Comparison of ENCODE assay signal across 1 cellular context in the genomic region with DNA sequence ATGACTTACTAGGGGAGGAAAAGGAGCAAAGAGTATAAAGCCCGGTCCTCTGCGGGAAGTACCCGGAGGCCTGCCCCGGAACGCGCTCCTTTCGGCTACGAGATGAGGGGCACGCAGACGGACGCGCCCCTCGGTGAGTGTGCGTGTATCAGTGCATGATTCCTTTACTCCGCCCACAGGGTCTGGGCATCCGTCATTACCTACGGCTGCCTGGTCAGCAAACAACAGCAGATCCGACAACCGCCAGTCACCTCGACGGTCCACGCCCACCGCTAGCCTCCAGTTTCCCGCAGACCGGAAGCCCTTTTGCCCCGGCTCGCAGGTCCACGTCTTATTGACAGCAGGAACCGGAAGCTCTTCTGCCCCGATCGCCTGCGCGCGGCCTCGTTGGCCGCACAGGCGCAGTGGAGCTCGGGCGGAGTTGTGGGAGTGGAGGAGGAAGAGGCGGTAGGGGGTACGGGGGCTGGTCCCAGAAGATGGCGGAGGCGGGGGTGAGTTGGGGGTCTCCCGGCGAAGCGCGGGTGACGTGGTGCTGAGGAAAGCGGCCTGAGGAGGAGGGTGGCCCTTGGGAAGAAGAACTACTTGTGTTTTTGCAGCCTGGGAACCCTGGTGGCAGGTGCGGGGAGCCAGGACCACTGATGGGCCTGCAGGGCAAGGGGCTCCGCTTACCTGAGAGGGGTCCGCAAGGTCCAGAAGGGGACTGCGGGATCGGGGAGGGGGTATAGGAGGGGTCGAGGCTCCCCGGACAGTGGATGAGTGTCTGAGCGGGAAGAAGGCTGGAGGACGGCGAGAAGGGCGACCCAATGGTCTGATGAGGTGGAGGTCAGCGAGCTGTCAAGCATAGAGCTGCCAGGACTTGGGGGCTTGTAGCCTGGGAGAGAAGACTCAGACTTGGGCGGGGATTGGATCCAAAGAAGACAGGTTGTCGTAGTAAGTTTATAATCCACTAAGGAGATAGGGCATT.
TF ChIP-seq lines count a peak whose summit lies in the region.

Gene INSIG2, plus strand, starts transcription at position 421 of the 964 bp plus-strand sequence. CDS start 8,086 bp downstream, outside the sequence.

TF ChIP-seq in H1, 55 proteins besides CTCF, POLR2A, EP300 and RAD21:
- TF ChIP-seq RBBP5 (IDR thresholded peaks at IDR 0.05; ENCODE audit: borderline replicate concordance, low read depth, low read length) (no peak), SAP30 (IDR thresholded peaks at IDR 0.05; ENCODE audit: insufficient read depth, insufficient replicate concordance, low read length) (peak; percentile 93), CHD2 (IDR thresholded peaks at IDR 0.05; ENCODE audit: low read length) (no peak), SIN3A (conservative IDR thresholded peaks at IDR 0.05 in 1 of 2, IDR thresholded peaks at IDR 0.05 in 1 of 2; ENCODE audit: low read depth in 1 of 2, low read length in 2 of 2) (no peak; a peak in 1 of 4 replicates), SUZ12 (IDR thresholded peaks at IDR 0.05; ENCODE audit: low read length) (no peak), RNF2 (IDR thresholded peaks at IDR 0.05; ENCODE audit: borderline replicate concordance, low read depth, low read length, missing control alignments, poor library complexity, severe bottlenecking) (no peak), MAX (IDR thresholded peaks at IDR 0.05) (peak; percentile 68), ASH2L (IDR thresholded peaks at IDR 0.05; ENCODE audit: low read length) (peak; percentile 65), HDAC6 (IDR thresholded peaks at IDR 0.05; ENCODE audit: low read depth, low read length) (no peak), SP4 (IDR thresholded peaks at IDR 0.05; ENCODE audit: low read length) (no peak), TAF7 (optimal IDR thresholded peaks at IDR 0.05; ENCODE audit: borderline replicate concordance, low read depth, low read length) (no peak), CEBPB (IDR thresholded peaks at IDR 0.05; ENCODE audit: low read depth, low read length) (no peak), TBP (IDR thresholded peaks at IDR 0.05; ENCODE audit: low read depth, low read length) (peak; percentile 58), SIX5 (IDR thresholded peaks at IDR 0.05; ENCODE audit: low read depth, low read length) (peak; percentile 31; the same call in 1 of the 2 replicates), GABPA (IDR thresholded peaks at IDR 0.05; ENCODE audit: borderline replicate concordance, insufficient read depth, low read length) (peak; percentile 96), HDAC2 (IDR thresholded peaks at IDR 0.05; ENCODE audit: borderline replicate concordance in 1 of 2, low read depth in 2 of 2, low read length in 2 of 2) (no peak; a peak in 1 of 4 replicates), BRCA1 (IDR thresholded peaks at IDR 0.05; ENCODE audit: low read depth, low read length) (no peak), POU5F1 (IDR thresholded peaks at IDR 0.05; ENCODE audit: low read depth, low read length) (no peak), BACH1 (IDR thresholded peaks at IDR 0.05; ENCODE audit: low read length) (0 out of 2 replicates have a peak, but pooled peaks have one; percentile 16), SP1 (IDR thresholded peaks at IDR 0.05; ENCODE audit: low read depth, low read length) (peak; percentile 6; the same call in 1 of the 2 replicates), SRF (IDR thresholded peaks at IDR 0.05; ENCODE audit: low read depth, low read length) (no peak), TEAD4 (IDR thresholded peaks at IDR 0.05; ENCODE audit: low read depth, low read length) (0 out of 2 replicates have a peak, but pooled peaks have one; percentile 26), CBX5 (IDR thresholded peaks at IDR 0.05; ENCODE audit: low read depth, low read length) (no peak), ATF3 (IDR thresholded peaks at IDR 0.05; ENCODE audit: insufficient read depth, low read depth, low read length) (no peak), KDM4A (IDR thresholded peaks at IDR 0.05; ENCODE audit: low read depth, low read length, severe bottlenecking) (peak; percentile 20), BCL11A (IDR thresholded peaks at IDR 0.05; ENCODE audit: low read depth in 2 of 2, low read length in 2 of 2) (no peak), PHF8 (conservative IDR thresholded peaks at IDR 0.05; ENCODE audit: low read depth, low read length) (peak; percentile 62), TAF1 (IDR thresholded peaks at IDR 0.05; ENCODE audit: low read depth, low read length) (peak; percentile 68; the same call in 1 of the 2 replicates), CHD7 (IDR thresholded peaks at IDR 0.05; ENCODE audit: insufficient replicate concordance, low read length) (no peak), ATF2 (IDR thresholded peaks at IDR 0.05; ENCODE audit: low read length) (no peak), ZNF274 (IDR thresholded peaks at IDR 0.05; ENCODE audit: borderline replicate concordance, extremely low read depth, low read length) (no peak), YY1 (IDR thresholded peaks at IDR 0.05; ENCODE audit: low read depth, low read length) (peak; percentile 93), CBX8 (IDR thresholded peaks at IDR 0.05; ENCODE audit: borderline replicate concordance, low read depth, low read length) (no peak), JUND (IDR thresholded peaks at IDR 0.05; ENCODE audit: low read length) (no peak), RFX5 (IDR thresholded peaks at IDR 0.05; ENCODE audit: borderline replicate concordance, low read depth, low read length) (no peak), NRF1 (IDR thresholded peaks at IDR 0.05; ENCODE audit: low read depth, low read length) (peak; percentile 78), MAFK (IDR thresholded peaks at IDR 0.05; ENCODE audit: low read depth, low read length) (peak; percentile 63; the same call in 1 of the 2 replicates), KDM5A (IDR thresholded peaks at IDR 0.05; ENCODE audit: low read length) (no peak), EGR1 (IDR thresholded peaks at IDR 0.05; ENCODE audit: borderline replicate concordance, low read depth, low read length) (no peak; the same call in 1 of the 2 replicates), NANOG (IDR thresholded peaks at IDR 0.05; ENCODE audit: insufficient read depth, low read depth, low read length, poor library complexity, severe bottlenecking) (no peak), SIRT6 (IDR thresholded peaks at IDR 0.05; ENCODE audit: low read length) (no peak), GTF2F1 (IDR thresholded peaks at IDR 0.05; ENCODE audit: borderline replicate concordance, low read depth, low read length) (no peak), CREB1 (IDR thresholded peaks at IDR 0.05) (peak; percentile 87), POLR2AphosphoS5 (IDR thresholded peaks at IDR 0.05; ENCODE audit: low read depth, low read length) (peak; percentile 81), CHD1 (IDR thresholded peaks at IDR 0.05; ENCODE audit: low read depth, low read length) (no peak), TCF12 (IDR thresholded peaks at IDR 0.05; ENCODE audit: low read depth, low read length) (no peak), CTBP2 (IDR thresholded peaks at IDR 0.05; ENCODE audit: borderline replicate concordance, insufficient read depth, insufficient read length, low read length) (no peak), FOSL1 (IDR thresholded peaks at IDR 0.05; ENCODE audit: insufficient read depth, low read depth, low read length) (no peak), E2F6 (IDR thresholded peaks at IDR 0.05) (no peak), RXRA (IDR thresholded peaks at IDR 0.05; ENCODE audit: insufficient read depth, low read depth, low read length) (no peak)
- TF ChIP-seq, protein P1, sequence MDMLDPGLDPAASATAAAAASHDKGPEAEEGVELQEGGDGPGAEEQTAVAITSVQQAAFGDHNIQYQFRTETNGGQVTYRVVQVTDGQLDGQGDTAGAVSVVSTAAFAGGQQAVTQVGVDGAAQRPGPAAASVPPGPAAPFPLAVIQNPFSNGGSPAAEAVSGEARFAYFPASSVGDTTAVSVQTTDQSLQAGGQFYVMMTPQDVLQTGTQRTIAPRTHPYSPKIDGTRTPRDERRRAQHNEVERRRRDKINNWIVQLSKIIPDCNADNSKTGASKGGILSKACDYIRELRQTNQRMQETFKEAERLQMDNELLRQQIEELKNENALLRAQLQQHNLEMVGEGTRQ (IDR thresholded peaks at IDR 0.05; ENCODE audit: low read length): no peak
